ENCODE assay signal across 8 cellular contexts in genomic region chr11:61955031-61955415, GRCh38. TPM values are rescaled to one million over a fixed set of nuclear protein-coding genes. Genes with fewer than 3 reads are reported as not detected.
DNase-seq lines count a peak whose midpoint lies in the region; ATAC-seq and TF ChIP-seq lines count a peak whose summit lies in the region.

No MANE protein-coding gene starts in this region.

- DNase-seq in CD8-positive, alpha-beta T cell: peak in 1 of 7 experiments; percentile 43
- DNase-seq in OCI-M1 (lab: John Stamatoyannopoulos, UW) (peak; percentile 70), epithelial cell of prostate (ENCODE audit: low read depth, low spot score) (no peak), mesendoderm (peak; percentile 89), transverse colon (peak; percentile 49), OCI-M2 (lab: John Stamatoyannopoulos, UW; ENCODE audit: unreplicated experiment) (no peak), NCI-H748 (lab: John Stamatoyannopoulos, UW; ENCODE audit: unreplicated experiment) (no peak)

- no peak overlapping the region for H4K5ac ChIP-seq in mesendoderm (ENCODE audit: low read length)

- peaks cover 5% of the 10 kb centered on the region for H3K27me3 ChIP-seq in CD8-positive, alpha-beta T cell (ENCODE audit: insufficient read depth, low read length)
- no peaks in the 10 kb centered on the region for H3K27me3 ChIP-seq in mesendoderm (ENCODE audit: insufficient read depth, low read length, poor library complexity)
- peaks cover 16% of the 10 kb centered on the region for H3K27me3 ChIP-seq in transverse colon

- ATAC-seq in CD8-positive, alpha-beta T cell: peak; percentile 12
- no peak for ATAC-seq in HG03159 (IDR thresholded peaks at IDR 0.05; ENCODE audit: unreplicated experiment)

- H4K8ac ChIP-seq in mesendoderm (ENCODE audit: low read depth, low read length): no peak overlapping the region

- H3K27ac ChIP-seq in CD8-positive, alpha-beta T cell (ENCODE audit: low read depth, low read length): no peak overlapping the region
- H3K27ac ChIP-seq in epithelial cell of prostate (peak overlapping the region; percentile 40), mesendoderm (ENCODE audit: low read depth, low read length) (no peak overlapping the region), transverse colon (peak overlapping the region; percentile 73 to 74 (median 74))

- intact Hi-C loops in CD8-positive, alpha-beta T cell (cut with DNase I, micrococcal nuclease): no loop called here
- intact Hi-C loops in transverse colon (cut with DNase I; ENCODE audit: low total_unique reads): no loop called here

- no peaks in the 10 kb centered on the region for H3K36me3 Mint-ChIP-seq in CD8-positive, alpha-beta T cell

- H2BK15ac ChIP-seq in mesendoderm (replicated peaks; ENCODE audit: low read depth): no peak overlapping the region

- no peak overlapping the region for H3K4me3 Mint-ChIP-seq in CD8-positive, alpha-beta T cell

- TF ChIP-seq POLR2A in transverse colon (IDR thresholded peaks at IDR 0.05): no peak

- H2BK120ac ChIP-seq in mesendoderm (ENCODE audit: low read depth, low read length): no peak overlapping the region

- no peaks in the 10 kb centered on the region for H3K79me2 ChIP-seq in mesendoderm (ENCODE audit: control insufficient read depth, insufficient read depth, low read length)

- peak overlapping the region; percentile 57 for H3K9ac ChIP-seq in mesendoderm (ENCODE audit: low read length)

- H2BK5ac ChIP-seq in mesendoderm (ENCODE audit: low read length): no peak overlapping the region

- no peak overlapping the region for H3K23ac ChIP-seq in mesendoderm (ENCODE audit: low read length)

- H3K27me3 Mint-ChIP-seq in CD8-positive, alpha-beta T cell (ENCODE audit: low read depth): peaks cover 26% of the 10 kb centered on the region

- no peak overlapping the region for H2AK5ac ChIP-seq in mesendoderm (ENCODE audit: low read length)

- H3K4me2 ChIP-seq in mesendoderm (ENCODE audit: low read length): peak overlapping the region; percentile 81

- no peak for TF ChIP-seq EP300 in transverse colon (IDR thresholded peaks at IDR 0.05; ENCODE audit: low read depth)

- peak overlapping the region; percentile 61 for H3K4ac ChIP-seq in mesendoderm (ENCODE audit: low read depth, low read length)

- H3K36me3 ChIP-seq in CD8-positive, alpha-beta T cell (ENCODE audit: insufficient read depth, low read length): no peaks in the 10 kb centered on the region
- H3K36me3 ChIP-seq in mesendoderm (ENCODE audit: control insufficient read depth, insufficient read depth, low read length) (no peaks in the 10 kb centered on the region), transverse colon (no peaks in the 10 kb centered on the region)

- peaks cover 7% of the 10 kb centered on the region for H3K4me1 ChIP-seq in CD8-positive, alpha-beta T cell (ENCODE audit: insufficient read depth, low read length)
- H3K4me1 ChIP-seq in mesendoderm (ENCODE audit: control insufficient read depth, low read depth, low read length) (no peaks in the 10 kb centered on the region), transverse colon (peaks cover under 1 to 17% (median 12%) of the 10 kb centered on the region in 4 donors)

- CTCF ChIA-PET in CD8-positive, alpha-beta T cell (lab: Charles Lee): interaction anchor here (0.5 to 1.0 kb wide), 2 partner anchors 23 to 59 kb away, joined by 3 to 4 read pairs; no protein-coding TSS in a partner anchor

- peak overlapping the region; percentile 80 for H3K56ac ChIP-seq in mesendoderm (ENCODE audit: low read length)

- no peaks in the 10 kb centered on the region for H3K9me3 Mint-ChIP-seq in CD8-positive, alpha-beta T cell

- peak overlapping the region; percentile 53 for H3K18ac ChIP-seq in mesendoderm (ENCODE audit: low read length)

- POLR2A ChIA-PET in CD8-positive, alpha-beta T cell (lab: Charles Lee): interaction anchor here (1.0 kb wide), 1 partner anchor 13 kb away, joined by 6 read pairs; the partner anchor contains the start of gene FTH1

- H3K4me1 Mint-ChIP-seq in CD8-positive, alpha-beta T cell (ENCODE audit: low read depth): peaks cover 9% of the 10 kb centered on the region

- no peak overlapping the region for H3K4me3 ChIP-seq in CD8-positive, alpha-beta T cell (ENCODE audit: low read depth, low read length)
- no peak overlapping the region for H3K4me3 ChIP-seq in mesendoderm (ENCODE audit: low read length)
- peak overlapping the region; percentile 18 to 46 (median 30) for H3K4me3 ChIP-seq in transverse colon

- no CpG with 5 or more reads among the region's 19 CpGs for WGBS in mesendoderm (ENCODE audit: extremely low coverage, insufficient coverage, low lambda C conversion rate)
- WGBS in transverse colon (ENCODE audit: low coverage in 1 of 2), 2 donors: 11% methylated on average over 16 of the region's 19 CpGs; no CpG with 5 or more reads in 1 of the 2 donors

- no peak for TF ChIP-seq CTCF in CD8-positive, alpha-beta T cell (IDR thresholded peaks at IDR 0.05)
- no peak for TF ChIP-seq CTCF in transverse colon (IDR thresholded peaks at IDR 0.05)

- in situ Hi-C loops in transverse colon (cut with MboI; ENCODE audit: low pct_ligation_motif_present in 1 of 4, low pct_unique_long_range_greater_than_20kb in 1 of 4, low sequenced_read_pairs in 3 of 4): loop anchor here in 1 of 4 donors (10.0 kb wide), 1 partner anchor 160 kb away; the partner anchor contains the start of genes FEN1 and TMEM258

- H3K27ac Mint-ChIP-seq in CD8-positive, alpha-beta T cell: no peak overlapping the region

- H3K79me1 ChIP-seq in mesendoderm (ENCODE audit: low read length): no peaks in the 10 kb centered on the region

- no peaks in the 10 kb centered on the region for H3K9me3 ChIP-seq in CD8-positive, alpha-beta T cell (ENCODE audit: low read length)
- no peaks in the 10 kb centered on the region for H3K9me3 ChIP-seq in transverse colon

RNA-seq across cellular contexts. Expression of gene BEST1, which starts 4.9 kb away (rescaled TPM):
- total RNA-seq in CD8-positive, alpha-beta T cell: under 1 TPM; 0.08 to 0.31 TPM
- polyA plus RNA-seq in mesendoderm (2013, experiment 1 of 2): 0.20 TPM
- polyA plus RNA-seq in mesendoderm (2013, experiment 2 of 2): 0.28 TPM
- total RNA-seq in transverse colon: 1 to 10 TPM in 3 of 4 donors, under 1 TPM in 1; 0.40 to 3.7 (median 2.6) TPM

RNA-seq across cellular contexts. Expression of gene FTH1, which starts 12.4 kb away (rescaled TPM):
- 1,000 to 10,000 TPM; 2,788 to 2,859 TPM for total RNA-seq in CD8-positive, alpha-beta T cell
- 1,625 TPM for polyA plus RNA-seq in mesendoderm (2013, experiment 1 of 2)
- polyA plus RNA-seq in mesendoderm (2013, experiment 2 of 2): 1,633 TPM
- 1,000 to 10,000 TPM; 2,288 to 6,007 (median 4,694) TPM for total RNA-seq in transverse colon

RNA-seq across cellular contexts. Expression of gene RAB3IL1, which starts 37.7 kb away (rescaled TPM):
- total RNA-seq in CD8-positive, alpha-beta T cell: not detected
- polyA plus RNA-seq in mesendoderm (2013, experiment 1 of 2): 1.4 TPM
- 2.3 TPM for polyA plus RNA-seq in mesendoderm (2013, experiment 2 of 2)
- 1 to 10 TPM; 1.2 to 7.6 (median 5.9) TPM for total RNA-seq in transverse colon

Comparison
In these comparisons a context has a peak if more than half of its experiments do, and no peak if none do; other contexts are left out.
1. DNase-seq: peak in OCI-M1 (single experiment), mesendoderm (single experiment) and transverse colon (single experiment); none in epithelial cell of prostate (single experiment), OCI-M2 (single experiment) and NCI-H748 (single experiment).
2. H3K27ac ChIP-seq: peak in epithelial cell of prostate (single experiment) and transverse colon (4 of 4); none in CD8-positive, alpha-beta T cell (single experiment) and mesendoderm (single experiment).
3. H3K4me3 ChIP-seq: peak in transverse colon (4 of 4); none in CD8-positive, alpha-beta T cell (single experiment) and mesendoderm (single experiment).